Comparison of ENCODE assay signal across 18 cellular contexts in the genomic region with DNA sequence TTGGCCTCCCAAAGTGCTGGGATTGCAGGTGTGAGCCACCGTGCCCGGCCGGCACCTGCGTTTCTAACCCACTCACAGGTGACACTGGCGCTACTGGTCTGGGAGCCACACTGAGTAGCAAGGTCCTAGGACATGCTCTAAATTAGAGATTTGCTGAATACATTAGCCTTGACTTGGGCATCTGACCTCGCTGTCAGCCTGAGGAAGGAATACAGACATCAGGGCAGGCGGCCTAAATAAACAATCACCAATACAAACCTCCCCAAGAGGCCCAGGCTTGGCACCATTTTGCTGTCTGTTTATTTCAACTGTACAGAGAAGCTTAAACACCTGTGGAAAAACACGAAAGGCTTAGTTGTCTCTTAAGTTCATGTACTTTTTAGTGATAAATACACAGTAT. TPM values are rescaled to one million over a fixed set of nuclear protein-coding genes. Genes with fewer than 3 reads are reported as not detected.
A peak's percentile ranks its signal among the peaks of the same experiment; 100 is the strongest.
DNase-seq lines count a peak whose midpoint lies in the region; ATAC-seq and TF ChIP-seq lines count a peak whose summit lies in the region.
"Had no signal": no experiment of that assay in that cellular context is flagged by ENCODE, and none has a peak within 500 bp of the region (broad histone marks: within the 10 kb centered on the region; RNA-seq: fewer than 3 reads in every experiment).

No MANE protein-coding gene starts in this region.

- peak overlapping the region; percentile 100 for H3K27ac Mint-ChIP-seq in CD4-positive, alpha-beta T cell
- H3K27ac Mint-ChIP-seq in naive thymus-derived CD8-positive, alpha-beta T cell = peak overlapping the region; percentile 99 to 100 (median 100)
- H3K27ac Mint-ChIP-seq: activated T-helper 2 cell treated with anti-CD3 and anti-CD28 coated beads, Interferon-gamma antibody, Interleukin-2, Interleukin-4, amounts not matched to agents 10 μg/mL and 5 μg/mL and 100 μg/mL, durations not matched to agents 14 hours and 24 hours and 36 hours; stimulated activated naive B cell treated with anti-CD40 and anti-IgM and Interleukin-4, amounts not matched to agents 10 μg/mL and 1 μg/mL and 100 μg/mL, for 72 hours had no signal

- no peaks in the 10 kb centered on the region for H3K27me3 Mint-ChIP-seq in CD4-positive, alpha-beta T cell
- no peaks in the 10 kb centered on the region for H3K27me3 Mint-ChIP-seq in naive thymus-derived CD8-positive, alpha-beta T cell
- H3K27me3 Mint-ChIP-seq: stimulated activated naive B cell treated with anti-CD40 and anti-IgM and Interleukin-4, amounts not matched to agents 10 μg/mL and 1 μg/mL and 100 μg/mL, for 72 hours had no signal

- intact Hi-C loops in CD4-positive, alpha-beta T cell (cut with DNase I, micrococcal nuclease) = no loop called here
- intact Hi-C loops in body of pancreas (cut with DNase I) = no loop called here

- no peak for TF ChIP-seq CTCF in CD4-positive, alpha-beta T cell (IDR thresholded peaks at IDR 0.05)
- no peak for TF ChIP-seq CTCF in body of pancreas (IDR thresholded peaks at IDR 0.05)
- TF ChIP-seq CTCF in omental fat pad (IDR thresholded peaks at IDR 0.05) = no peak

- H3K27me3 ChIP-seq in CD4-positive, alpha-beta T cell (ENCODE audit: control insufficient read depth, insufficient read depth, low read length) = no peaks in the 10 kb centered on the region
- H3K27me3 ChIP-seq in body of pancreas = no peaks in the 10 kb centered on the region
- H3K27me3 ChIP-seq: adrenal gland, BE2C, tibial artery had no signal

- no peak for TF ChIP-seq POLR2A in body of pancreas (IDR thresholded peaks at IDR 0.05)

- H3K4me1 ChIP-seq in body of pancreas = peaks cover 27% of the 10 kb centered on the region
- H3K4me1 ChIP-seq: BE2C had no signal

- no peak overlapping the region for H3K27ac ChIP-seq in CD4-positive, alpha-beta T cell (ENCODE audit: low read depth, low read length)
- H3K27ac ChIP-seq in KOPT-K1 (ENCODE audit: low read depth, low read length, poor library complexity, severe bottlenecking) = peak overlapping the region; percentile 89
- H3K27ac ChIP-seq in body of pancreas = peak overlapping the region; percentile 58 to 65 (median 58)
- H3K27ac ChIP-seq: RWPE1, tibial artery had no signal

- H3K4me3 ChIP-seq in body of pancreas = no peak overlapping the region
- H3K4me3 ChIP-seq: adrenal gland, lung, tibial artery had no signal

- CTCF ChIA-PET in CD4-positive, alpha-beta T cell (lab: Charles Lee) = no interaction called here

- ATAC-seq in CD4-positive, alpha-beta T cell (ENCODE audit: poor library complexity) = no peak
- ATAC-seq in body of pancreas = peak; percentile 71
- ATAC-seq in naive thymus-derived CD8-positive, alpha-beta T cell = no peak
- no peak for ATAC-seq in GM19351 (IDR thresholded peaks at IDR 0.05; ENCODE audit: unreplicated experiment)
- ATAC-seq in omental fat pad (ENCODE audit: low FRiP score) = no peak
- ATAC-seq: stimulated activated naive B cell treated with anti-CD40 and anti-IgM and Interleukin-4, amounts not matched to agents 10 μg/mL and 1 μg/mL and 100 μg/mL, for 72 hours had no signal

- H3K4me1 Mint-ChIP-seq in CD4-positive, alpha-beta T cell (ENCODE audit: low read depth) = peaks cover 44% of the 10 kb centered on the region
- H3K4me1 Mint-ChIP-seq in naive thymus-derived CD8-positive, alpha-beta T cell = peaks cover 15 to 47% (median 44%) of the 10 kb centered on the region in 4 donors

- POLR2A ChIA-PET in CD4-positive, alpha-beta T cell (lab: Charles Lee) = interaction anchor here (0.5 to 1.0 kb wide), 2 partner anchors 13 to 1260 kb away, joined by 3 read pairs; no protein-coding TSS in a partner anchor
- POLR2A ChIA-PET in naive thymus-derived CD8-positive, alpha-beta T cell (lab: Charles Lee) = interaction anchor here (0.9 to 4.2 kb wide), 4 partner anchors 11 to 144 kb away, joined by 3 to 47 read pairs (median 3); no protein-coding TSS in a partner anchor

- DNase-seq in CD4-positive, alpha-beta T cell = no peak
- DNase-seq in body of pancreas = peak; percentile 66 to 85 (median 83)
- DNase-seq in naive thymus-derived CD8-positive, alpha-beta T cell = no peak
- no peak for DNase-seq in NCI-H2227 (lab: John Stamatoyannopoulos, UW; ENCODE audit: unreplicated experiment)
- DNase-seq in MV-4-11 (lab: John Stamatoyannopoulos, UW) = no peak
- DNase-seq in omental fat pad (ENCODE audit: low spot score) = no peak
- DNase-seq: BE2C; DMS79; NCI-H446; stimulated activated CD4-positive, alpha-beta T cell treated with anti-CD3 and anti-CD28 coated beads, Interleukin-12 subunit alpha, Interleukin-12 subunit beta, amount 100 ng/mL, for 4 hours; stimulated activated naive B cell treated with anti-CD40 and anti-IgM and Interleukin-4, amounts not matched to agents 10 μg/mL and 1 μg/mL and 100 μg/mL, for 72 hours; tibial artery had no signal

- 29 to 34% methylated on average over 8 of the region's 8 CpGs for WGBS in body of pancreas, 2 donors

- peaks cover 61% of the 10 kb centered on the region for H3K36me3 ChIP-seq in KOPT-K1 (ENCODE audit: insufficient read depth, low read length)
- H3K36me3 ChIP-seq in body of pancreas (replicated peaks in 1 of 2; ENCODE audit: insufficient read depth in 1 of 2, low read depth in 2 of 2) = peaks cover 0 to 11% of the 10 kb centered on the region in 2 donors

- no peak overlapping the region for H3K4me3 Mint-ChIP-seq in CD4-positive, alpha-beta T cell
- H3K4me3 Mint-ChIP-seq in naive thymus-derived CD8-positive, alpha-beta T cell = peak overlapping the region in 1 of 10 donors; percentile 38
- H3K4me3 Mint-ChIP-seq: stimulated activated naive B cell treated with anti-CD40 and anti-IgM and Interleukin-4, amounts not matched to agents 10 μg/mL and 1 μg/mL and 100 μg/mL, for 72 hours had no signal

- no peaks in the 10 kb centered on the region for H3K9me3 Mint-ChIP-seq in CD4-positive, alpha-beta T cell
- no peaks in the 10 kb centered on the region for H3K9me3 Mint-ChIP-seq in naive thymus-derived CD8-positive, alpha-beta T cell
- H3K9me3 Mint-ChIP-seq: activated T-helper 2 cell treated with anti-CD3 and anti-CD28 coated beads, Interferon-gamma antibody, Interleukin-2, Interleukin-4, amounts not matched to agents 10 μg/mL and 5 μg/mL and 100 μg/mL, durations not matched to agents 14 hours and 24 hours and 36 hours; stimulated activated naive B cell treated with anti-CD40 and anti-IgM and Interleukin-4, amounts not matched to agents 10 μg/mL and 1 μg/mL and 100 μg/mL, for 72 hours had no signal

- H3K9me3 ChIP-seq in CD4-positive, alpha-beta T cell (ENCODE audit: control insufficient read depth, low read length) = no peaks in the 10 kb centered on the region
- H3K9me3 ChIP-seq in KOPT-K1 (ENCODE audit: insufficient read depth, low read length, poor library complexity, severe bottlenecking) (no peaks in the 10 kb centered on the region), body of pancreas (no peaks in the 10 kb centered on the region)
- H3K9me3 ChIP-seq: adrenal gland, BE2C, tibial artery had no signal

- peaks cover 40% of the 10 kb centered on the region for H3K36me3 Mint-ChIP-seq in CD4-positive, alpha-beta T cell (ENCODE audit: low read depth)
- H3K36me3 Mint-ChIP-seq in naive thymus-derived CD8-positive, alpha-beta T cell = peaks cover 0 to 34% (median 6%) of the 10 kb centered on the region in 3 donors

RNA-seq across cellular contexts. Expression of a gene that starts 27.5 kb away (rescaled TPM):
- 10 to 100 TPM; 36.2 to 37.4 TPM for total RNA-seq in CD4-positive, alpha-beta T cell
- total RNA-seq in body of pancreas (10 to 100 TPM; 50.1 to 58.1 TPM), omental fat pad (100 to 1,000 TPM in 1 of 4 donors, 10 to 100 TPM in 3; 46.3 to 107 (median 65.3) TPM)
- 10 to 100 TPM; 29.8 to 36.0 TPM for total RNA-seq in naive thymus-derived CD8-positive, alpha-beta T cell
- 10 to 100 TPM; 27.8 to 33.8 (median 29.3) TPM for polyA plus RNA-seq in naive thymus-derived CD8-positive, alpha-beta T cell

RNA-seq across cellular contexts. Expression of a gene that starts 59.1 kb away (rescaled TPM):
- 1 to 10 TPM; 6.7 to 6.8 TPM for total RNA-seq in CD4-positive, alpha-beta T cell
- total RNA-seq in body of pancreas (10 to 100 TPM; 17.4 to 70.5 TPM), omental fat pad (10 to 100 TPM; 24.9 to 58.2 (median 38.5) TPM)
- total RNA-seq in naive thymus-derived CD8-positive, alpha-beta T cell = 10 to 100 TPM; 14.1 to 15.1 TPM
- 10 to 100 TPM; 10.0 to 15.5 (median 14.0) TPM for polyA plus RNA-seq in naive thymus-derived CD8-positive, alpha-beta T cell

Comparison
In these comparisons a context has a peak if more than half of its experiments do, and no peak if none do; other contexts are left out.
1. DNase-seq: peak in body of pancreas (4 of 4); none in CD4-positive, alpha-beta T cell (0 of 10), naive thymus-derived CD8-positive, alpha-beta T cell (0 of 10), NCI-H2227 (single experiment), MV-4-11 (single experiment) and omental fat pad (single experiment).